ENCODE assay signal across 1 cellular context in the genomic region with DNA sequence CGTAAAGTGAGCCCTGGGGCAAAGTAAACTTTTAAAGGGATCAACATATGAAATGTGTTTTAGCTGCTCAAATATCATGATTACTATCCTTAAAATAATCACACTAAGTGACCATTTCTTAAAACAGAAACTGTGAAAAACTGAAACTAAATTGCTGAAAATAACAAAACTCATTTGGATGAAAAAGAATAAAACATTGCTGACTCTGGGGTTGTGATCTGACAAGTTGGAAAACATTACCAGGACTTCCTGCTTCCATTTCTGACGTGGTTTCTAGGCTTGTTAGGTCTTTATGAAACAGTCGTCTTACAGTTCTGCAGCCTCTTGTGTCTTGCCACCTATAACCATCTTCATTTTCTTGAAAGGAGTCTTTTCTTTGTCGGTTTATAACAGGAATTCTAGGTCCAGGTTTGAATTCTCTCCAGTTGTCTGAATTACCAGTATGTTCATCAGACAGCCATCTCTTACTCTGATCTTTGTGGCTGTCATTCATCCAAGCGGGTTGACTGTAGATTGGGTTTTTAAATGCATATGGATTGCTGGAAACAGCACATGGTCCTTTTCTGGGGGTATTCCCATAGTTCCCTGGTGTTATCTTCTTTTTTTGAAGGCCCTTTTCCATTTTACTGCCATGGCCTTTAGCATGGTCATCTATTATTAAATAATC.
TF ChIP-seq lines count a peak whose summit lies in the region.

No MANE protein-coding gene starts in this region.

TF ChIP-seq in GM12878, 131 proteins besides CTCF, POLR2A, EP300 and RAD21 (continued from another document):
- no peak for TF ChIP-seq HDAC2 (IDR thresholded peaks at IDR 0.05)
- peak; percentile 51; the same call in 1 of the 2 replicates for TF ChIP-seq ATF7 (IDR thresholded peaks at IDR 0.05; ENCODE audit: low read depth)
